In the genomic region with DNA sequence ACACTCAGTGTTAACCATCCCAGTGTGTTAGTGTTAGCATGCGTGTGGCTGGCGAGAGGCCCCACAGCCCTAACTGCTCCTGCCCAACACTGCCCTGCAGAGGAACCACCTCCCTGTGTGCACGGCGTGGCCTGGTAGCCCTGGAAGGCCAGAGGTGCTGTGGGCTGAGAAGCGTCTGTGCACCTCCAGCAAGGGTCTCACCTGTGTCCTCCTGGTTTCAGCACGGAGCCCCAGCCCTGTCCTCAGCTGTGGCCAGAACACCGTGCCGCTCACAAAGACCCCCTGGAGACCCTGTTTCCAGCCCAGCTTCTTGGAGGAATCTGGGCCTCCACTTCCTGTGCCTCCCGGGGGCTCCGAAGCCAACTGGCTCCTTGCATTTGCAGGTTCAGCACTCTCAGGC, we compare ENCODE assay signal across 16 cellular contexts. TPM values are rescaled to one million over a fixed set of nuclear protein-coding genes. Genes with fewer than 3 reads are reported as not detected.
"Had no signal": no experiment of that assay in that cellular context is flagged by ENCODE, and none has a peak within 500 bp of the region (broad histone marks: within the 10 kb centered on the region; RNA-seq: fewer than 3 reads in every experiment).

No MANE protein-coding gene starts in this region.

- H3K27ac ChIP-seq: heart left ventricle, neutrophil, right atrium auricular region, tibial artery, upper lobe of left lung, vagina had no signal

- H3K9me3 ChIP-seq: neutrophil had no signal

- H3K27ac Mint-ChIP-seq: dendritic cell treated with granulocyte-macrophage colony-stimulating factor and Interleukin-4, amounts not matched to agents 40 ng/mL and 50 ng/mL, for 4 days; nephron progenitor cell had no signal

- H3K36me3 ChIP-seq: neutrophil, right atrium auricular region had no signal

- H3K4me3 ChIP-seq: heart left ventricle, right atrium auricular region, tibial artery, upper lobe of left lung, vagina had no signal

- H3K4me1 Mint-ChIP-seq: nephron progenitor cell had no signal

- H3K27me3 ChIP-seq: heart left ventricle, neutrophil, right atrium auricular region, tibial artery, upper lobe of left lung, vagina had no signal

- DNase-seq: erythroblast; heart left ventricle; hippocampal formation; mesendoderm; naive thymus-derived CD4-positive, alpha-beta T cell; nephron progenitor cell; small intestine; stimulated activated CD4-positive, alpha-beta T cell treated with anti-CD3 and anti-CD28 coated beads, Interleukin-12 subunit alpha, Interleukin-12 subunit beta, amount 100 ng/mL, for 4 hours; stimulated activated naive CD4-positive, alpha-beta T cell; upper lobe of left lung had no signal

- H3K4me1 ChIP-seq: tibial artery, vagina had no signal

- H3K4me3 Mint-ChIP-seq: dendritic cell treated with granulocyte-macrophage colony-stimulating factor and Interleukin-4, amounts not matched to agents 40 ng/mL and 50 ng/mL, for 4 days; naive thymus-derived CD4-positive, alpha-beta T cell; nephron progenitor cell had no signal

- ATAC-seq: heart left ventricle; naive thymus-derived CD4-positive, alpha-beta T cell had no signal

RNA-seq across cellular contexts. Expression of a gene that starts 56.1 kb away (rescaled TPM):
- total RNA-seq: fibroblast of lung had no signal
- polyA plus RNA-seq: naive thymus-derived CD4-positive, alpha-beta T cell had no signal
